8 cellular contexts compared by ENCODE assay signal in genomic region chr1:40143891-40144575, GRCh38. TPM values are rescaled to one million over a fixed set of nuclear protein-coding genes. Genes with fewer than 3 reads are reported as not detected.
DNase-seq lines count a peak whose midpoint lies in the region; ATAC-seq and TF ChIP-seq lines count a peak whose summit lies in the region.

No MANE protein-coding gene starts in this region.

- TF ChIP-seq RAD21 in IMR-90 (IDR thresholded peaks at IDR 0.05; ENCODE audit: low read length) = peak; percentile 82

- CTCF ChIA-PET in IMR-90 (lab: Yijun Ruan, JAX) = interaction anchor here (0.5 to 4.0 kb wide), 27 partner anchors 9 to 483 kb away, joined by 3 to 39 read pairs (median 4); partner anchors contain the start of gene SMAP2
- CTCF ChIA-PET in activated CD8-positive, alpha-beta memory T cell treated with anti-CD3 and anti-CD28 coated beads, Interleukin-2, amount 10 ng/mL, durations not matched to agents 7 days and 5 days (lab: Charles Lee) = interaction anchor here (0.6 to 5.4 kb wide), 42 partner anchors 10 to 388 kb away, joined by 3 to 66 read pairs (median 4); partner anchors contain the start of gene COL9A2

- no peak overlapping the region for H3K27ac Mint-ChIP-seq in activated CD8-positive, alpha-beta memory T cell treated with anti-CD3 and anti-CD28 coated beads, Interleukin-2, amount 10 ng/mL, durations not matched to agents 7 days and 5 days
- H3K27ac Mint-ChIP-seq in naive thymus-derived CD8-positive, alpha-beta T cell = peak overlapping the region in 2 of 10 donors; percentile 10 to 11

- 0 out of 2 replicates have a peak overlapping the region, but pooled peaks have one; percentile 62 for H3K23ac ChIP-seq in IMR-90 (ENCODE audit: low read depth, low read length)

- H3K36me3 ChIP-seq in IMR-90 (ENCODE audit: control insufficient read depth, insufficient read depth, low read length) = no peaks in the 10 kb centered on the region
- H3K36me3 ChIP-seq in suprapubic skin = no peaks in the 10 kb centered on the region

- intact Hi-C loops in IMR-90 (cut with micrococcal nuclease) = loop anchor here (5.0 kb wide), 3 partner anchors 47 to 523 kb away; partner anchors contain the start of genes COL9A2, PPT1 and RIMS3

- H3K4me1 ChIP-seq in IMR-90 (ENCODE audit: control insufficient read depth, insufficient read depth, low read length) = no peaks in the 10 kb centered on the region
- no peaks in the 10 kb centered on the region for H3K4me1 ChIP-seq in suprapubic skin

- no peak overlapping the region for H2BK5ac ChIP-seq in IMR-90 (ENCODE audit: low read depth, low read length, poor library complexity, severe bottlenecking)

- H3K4me3 Mint-ChIP-seq in activated CD8-positive, alpha-beta memory T cell treated with anti-CD3 and anti-CD28 coated beads, Interleukin-2, amount 10 ng/mL, durations not matched to agents 7 days and 5 days = no peak overlapping the region
- no peak overlapping the region for H3K4me3 Mint-ChIP-seq in naive thymus-derived CD8-positive, alpha-beta T cell

- no peak overlapping the region for H4K5ac ChIP-seq in IMR-90 (ENCODE audit: low read depth, low read length)

- H3K14ac ChIP-seq in IMR-90 (replicated peaks; ENCODE audit: low read depth, low read length) = peak overlapping the region; percentile 30; the same call in 1 of the 2 replicates

- peak overlapping the region; percentile 74 for H2AFZ ChIP-seq in IMR-90 (replicated peaks; ENCODE audit: low read length, poor library complexity)

- TF ChIP-seq CTCF in IMR-90 (conservative IDR thresholded peaks at IDR 0.05; ENCODE audit: low read depth, low read length) = peak; percentile 82
- TF ChIP-seq CTCF in suprapubic skin (IDR thresholded peaks at IDR 0.05) = peak; percentile 60 to 63

- no peak overlapping the region for H2BK120ac ChIP-seq in IMR-90 (ENCODE audit: low read depth, low read length)

- H2AK9ac ChIP-seq in IMR-90 (replicated peaks; ENCODE audit: low read depth, low read length, poor library complexity) = no peak overlapping the region

- H3K27me3 Mint-ChIP-seq in activated CD8-positive, alpha-beta memory T cell treated with anti-CD3 and anti-CD28 coated beads, Interleukin-2, amount 10 ng/mL, durations not matched to agents 7 days and 5 days = peaks cover 38% of the 10 kb centered on the region
- H3K27me3 Mint-ChIP-seq in naive thymus-derived CD8-positive, alpha-beta T cell = peaks cover 5 to 41% (median 16%) of the 10 kb centered on the region in 5 donors

- H4K20me1 ChIP-seq in IMR-90 (ENCODE audit: insufficient read depth, low read length) = no peaks in the 10 kb centered on the region

- no peak for TF ChIP-seq POLR2A in IMR-90 (IDR thresholded peaks at IDR 0.05; ENCODE audit: low read depth, low read length)
- no peak for TF ChIP-seq POLR2A in suprapubic skin (IDR thresholded peaks at IDR 0.05)

- no peak overlapping the region for H3K18ac ChIP-seq in IMR-90 (ENCODE audit: low read depth, low read length)

- H3K56ac ChIP-seq in IMR-90 (ENCODE audit: extremely low read depth, insufficient read depth, low read length) = no peak overlapping the region

- H3K4me2 ChIP-seq in IMR-90 (ENCODE audit: low read depth, low read length) = peak overlapping the region; percentile 62; the same call in 1 of the 2 replicates

- DNase-seq in COLO829 (ENCODE audit: low spot score) = peak; percentile 35
- DNase-seq in IMR-90 = peak; percentile 66
- peak; percentile 51 to 56 for DNase-seq in NOMO-1 (lab: John Stamatoyannopoulos, UW; ENCODE audit: unreplicated experiment in 2 of 2)
- peak; percentile 68 for DNase-seq in activated CD8-positive, alpha-beta memory T cell treated with anti-CD3 and anti-CD28 coated beads, Interleukin-2, amount 10 ng/mL, durations not matched to agents 7 days and 5 days
- DNase-seq in naive thymus-derived CD8-positive, alpha-beta T cell = peak in 9 of 10 donors; percentile 35 to 77 (median 60)
- no peak for DNase-seq in suprapubic skin (ENCODE audit: low spot score in 2 of 2)

- in situ Hi-C loops in IMR-90 (cut with MboI; ENCODE audit: low sequenced_read_pairs) = no loop called here

- no peaks in the 10 kb centered on the region for H3K9me1 ChIP-seq in IMR-90 (ENCODE audit: insufficient read depth, low read length)

- 4% methylated on average over 4 of the region's 7 CpGs; no CpG with 5 or more reads in 1 of the 2 experiments for WGBS in IMR-90 (ENCODE audit: extremely low coverage in 2 of 2, insufficient read length in 1 of 2), 2 experiments
- WGBS in suprapubic skin = 14% methylated on average over 7 of the region's 7 CpGs

- no peak overlapping the region for H3K9ac ChIP-seq in IMR-90 (ENCODE audit: low read depth, low read length)

- H2AK5ac ChIP-seq in IMR-90 (ENCODE audit: low read depth, low read length) = no peak overlapping the region

- BruUV-seq in IMR-90 (replicated peaks; lab: Mats Ljungman, UMichigan) = no TSS peak

- H3K27me3 ChIP-seq in IMR-90 (ENCODE audit: control insufficient read depth, insufficient read depth, low read length) (peaks cover 30% of the 10 kb centered on the region), suprapubic skin (peaks cover 19% of the 10 kb centered on the region)

- no peaks in the 10 kb centered on the region for H3K9me3 Mint-ChIP-seq in activated CD8-positive, alpha-beta memory T cell treated with anti-CD3 and anti-CD28 coated beads, Interleukin-2, amount 10 ng/mL, durations not matched to agents 7 days and 5 days (ENCODE audit: low read depth)
- no peaks in the 10 kb centered on the region for H3K9me3 Mint-ChIP-seq in naive thymus-derived CD8-positive, alpha-beta T cell

- no peak overlapping the region for H4K91ac ChIP-seq in IMR-90 (ENCODE audit: insufficient read depth, low read depth, low read length)

- no peak overlapping the region for H3K4ac ChIP-seq in IMR-90 (ENCODE audit: low read depth, low read length)

- dilution Hi-C loops in IMR-90 (cut with HindIII; ENCODE audit: low sequenced_read_pairs, unreplicated experiment) = no loop called here

- no peaks in the 10 kb centered on the region for H3K36me3 Mint-ChIP-seq in activated CD8-positive, alpha-beta memory T cell treated with anti-CD3 and anti-CD28 coated beads, Interleukin-2, amount 10 ng/mL, durations not matched to agents 7 days and 5 days
- no peaks in the 10 kb centered on the region for H3K36me3 Mint-ChIP-seq in naive thymus-derived CD8-positive, alpha-beta T cell

- H3K9me3 ChIP-seq in IMR-90 (ENCODE audit: control insufficient read depth, insufficient read depth, low read length) (peaks cover 5% of the 10 kb centered on the region), suprapubic skin (no peaks in the 10 kb centered on the region)

- no peaks in the 10 kb centered on the region for H3K79me1 ChIP-seq in IMR-90 (ENCODE audit: low read depth in 1 of 2, low read length in 2 of 2)

- H4K8ac ChIP-seq in IMR-90 (ENCODE audit: low read depth in 2 of 2, low read length in 2 of 2) = no peak overlapping the region

- ATAC-seq in IMR-90 (ENCODE audit: low read depth) (peak; percentile 85), esophagus mucosa (peak; percentile 84), HG02970 (IDR thresholded peaks at IDR 0.05; ENCODE audit: low FRiP score, unreplicated experiment) (no peak)
- peak; percentile 83 for ATAC-seq in activated CD8-positive, alpha-beta memory T cell treated with anti-CD3 and anti-CD28 coated beads, Interleukin-2, amount 10 ng/mL, durations not matched to agents 7 days and 5 days
- peak; percentile 87 to 92 for ATAC-seq in naive thymus-derived CD8-positive, alpha-beta T cell

- H2BK15ac ChIP-seq in IMR-90 (ENCODE audit: low read depth, low read length) = no peak overlapping the region

- H3K4me1 Mint-ChIP-seq in activated CD8-positive, alpha-beta memory T cell treated with anti-CD3 and anti-CD28 coated beads, Interleukin-2, amount 10 ng/mL, durations not matched to agents 7 days and 5 days = peaks cover 16% of the 10 kb centered on the region
- peaks cover 3 to 9% (median 8%) of the 10 kb centered on the region in 4 donors for H3K4me1 Mint-ChIP-seq in naive thymus-derived CD8-positive, alpha-beta T cell

- no peak overlapping the region for H3K4me3 ChIP-seq in IMR-90 (ENCODE audit: insufficient read depth, low read depth, low read length)
- H3K4me3 ChIP-seq in suprapubic skin = no peak overlapping the region

- H2BK20ac ChIP-seq in IMR-90 (ENCODE audit: low read depth, low read length) = no peak overlapping the region

- POLR2A ChIA-PET in IMR-90 (lab: Charles Lee; ENCODE audit: unreplicated experiment) = no interaction called here
- POLR2A ChIA-PET in naive thymus-derived CD8-positive, alpha-beta T cell (lab: Charles Lee) = interaction anchor here (0.6 to 0.7 kb wide), 3 partner anchors 226 to 297 kb away, joined by 3 to 4 read pairs (median 3); no protein-coding TSS in a partner anchor

- no peak overlapping the region for H3K27ac ChIP-seq in IMR-90 (ENCODE audit: insufficient read depth, low read length)
- no peak overlapping the region for H3K27ac ChIP-seq in suprapubic skin

- TF ChIP-seq EP300 in suprapubic skin (IDR thresholded peaks at IDR 0.05) = no peak

TF ChIP-seq in IMR-90, 13 proteins besides CTCF, POLR2A, EP300 and RAD21 (continues in another document):
- no peak for TF ChIP-seq BHLHE40 (IDR thresholded peaks at IDR 0.05; ENCODE audit: low read depth, low read length)
- no peak for TF ChIP-seq MXI1 (IDR thresholded peaks at IDR 0.05; ENCODE audit: borderline replicate concordance, low read depth, low read length)
- no peak for TF ChIP-seq RFX5 (IDR thresholded peaks at IDR 0.05; ENCODE audit: low read depth, low read length)
- TF ChIP-seq CEBPB (IDR thresholded peaks at IDR 0.05; ENCODE audit: low read depth, low read length) = no peak
- TF ChIP-seq SMC3 (IDR thresholded peaks at IDR 0.05; ENCODE audit: low read depth, low read length) = peak; percentile 72

RNA-seq across cellular contexts. Expression of gene RLF, which starts 17.2 kb away (rescaled TPM):
- 29.8 and 33.1 TPM in 2 replicates for total RNA-seq in IMR-90 (2012; rRNA removed)
- polyA plus RNA-seq in IMR-90 (2012; rRNA removed) = 3.4 and 4.4 TPM in 2 replicates
- polyA plus RNA-seq in IMR-90 (2012; cell fraction: cytosol; rRNA removed) = 0.69 and 1.0 TPM in 2 replicates
- polyA plus RNA-seq in IMR-90 (2012; cell fraction: nucleus; rRNA removed; ENCODE audit: low replicate concordance) = 1.4 and 15.6 TPM in 2 replicates
- total RNA-seq in activated CD8-positive, alpha-beta memory T cell treated with anti-CD3 and anti-CD28 coated beads, Interleukin-2, amount 10 ng/mL, durations not matched to agents 7 days and 5 days = 10 to 100 TPM; 18.8 to 21.4 TPM
- total RNA-seq in esophagus mucosa = 10.0 TPM
- total RNA-seq in naive thymus-derived CD8-positive, alpha-beta T cell = 10 to 100 TPM; 25.2 to 25.9 TPM
- 1 to 10 TPM; 6.8 to 9.5 (median 8.7) TPM for polyA plus RNA-seq in naive thymus-derived CD8-positive, alpha-beta T cell
- total RNA-seq in suprapubic skin = 10 to 100 TPM; 17.3 to 32.9 (median 21.3) TPM

RNA-seq across cellular contexts. Expression of gene PPT1, which starts 47.0 kb away (rescaled TPM):
- 41.4 and 55.4 TPM in 2 replicates for total RNA-seq in IMR-90 (2012; rRNA removed)
- polyA plus RNA-seq in IMR-90 (2012; rRNA removed) = 19.9 and 22.7 TPM in 2 replicates
- 9.5 and 13.9 TPM in 2 replicates for polyA plus RNA-seq in IMR-90 (2012; cell fraction: cytosol; rRNA removed)
- polyA plus RNA-seq in IMR-90 (2012; cell fraction: nucleus; rRNA removed; ENCODE audit: low replicate concordance) = 4.2 and 13.5 TPM in 2 replicates
- total RNA-seq in activated CD8-positive, alpha-beta memory T cell treated with anti-CD3 and anti-CD28 coated beads, Interleukin-2, amount 10 ng/mL, durations not matched to agents 7 days and 5 days = 10 to 100 TPM; 74.1 to 96.6 TPM
- 41.0 TPM for total RNA-seq in esophagus mucosa
- total RNA-seq in naive thymus-derived CD8-positive, alpha-beta T cell = 10 to 100 TPM; 70.9 to 72.9 TPM
- 100 to 1,000 TPM; 236 to 267 (median 237) TPM for polyA plus RNA-seq in naive thymus-derived CD8-positive, alpha-beta T cell
- total RNA-seq in suprapubic skin = 10 to 100 TPM; 33.5 to 57.7 (median 42.6) TPM

Comparison
In these comparisons a context has a peak if more than half of its experiments do, and no peak if none do; other contexts are left out.
1. DNase-seq: peak in COLO829 (single experiment), IMR-90 (single experiment), NOMO-1 (2 of 2), activated CD8-positive, alpha-beta memory T cell treated with anti-CD3 and anti-CD28 coated beads, Interleukin-2, amount 10 ng/mL, durations not matched to agents 7 days and 5 days (single experiment) and naive thymus-derived CD8-positive, alpha-beta T cell (9 of 10); none in suprapubic skin (0 of 2).